ENCODE assay signal across 13 cellular contexts in the genomic region with DNA sequence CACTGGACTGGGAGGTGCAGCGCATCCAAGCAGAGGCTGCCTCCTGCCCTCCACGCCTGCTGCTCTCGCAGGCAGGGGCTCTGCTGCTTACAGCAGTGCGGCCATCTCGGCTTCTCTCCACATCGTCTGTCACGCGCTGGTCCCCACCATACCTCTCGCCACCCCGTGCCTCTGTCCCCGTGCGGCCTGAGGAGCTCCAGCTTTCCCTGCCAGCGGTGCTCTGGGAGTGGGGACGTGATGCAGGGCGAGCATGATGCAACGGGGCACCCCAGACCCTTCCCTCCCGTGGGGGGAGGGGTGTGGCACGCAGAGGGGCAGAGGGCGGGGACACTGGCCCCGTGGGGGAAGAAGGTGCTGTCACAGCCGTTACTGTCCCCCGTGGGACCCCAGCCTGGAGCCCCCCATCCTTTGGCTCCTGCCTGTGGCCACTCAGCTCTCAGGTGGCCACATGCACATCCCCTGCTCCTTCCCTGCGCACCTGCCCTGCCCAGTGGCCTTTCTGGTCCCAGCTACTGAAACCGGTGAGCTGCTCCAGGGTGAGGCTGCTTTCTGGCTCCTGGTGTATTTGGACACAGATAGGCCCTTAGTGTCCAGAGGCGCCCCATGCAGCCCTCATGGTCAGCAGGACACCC.
"Had no signal": no experiment of that assay in that cellular context is flagged by ENCODE, and none has a peak within 500 bp of the region (broad histone marks: within the 10 kb centered on the region; RNA-seq: fewer than 3 reads in every experiment).

No MANE protein-coding gene starts in this region.

- H3K9me3 Mint-ChIP-seq: activated CD8-positive, alpha-beta T cell treated with anti-CD3 and anti-CD28 coated beads for 36 hours; nephron had no signal

- ATAC-seq: activated CD4-positive, alpha-beta T cell treated with anti-CD3 and anti-CD28 coated beads for 36 hours; activated CD8-positive, alpha-beta T cell treated with anti-CD3 and anti-CD28 coated beads for 36 hours; gastrocnemius medialis had no signal

- H3K27ac ChIP-seq: coronary artery, transverse colon had no signal

- H3K9me3 ChIP-seq: gastrocnemius medialis, ovary, transverse colon had no signal

- H3K36me3 ChIP-seq: ovary had no signal

- H3K4me3 Mint-ChIP-seq: activated CD4-positive, alpha-beta T cell treated with anti-CD3 and anti-CD28 coated beads for 36 hours; activated CD8-positive, alpha-beta T cell treated with anti-CD3 and anti-CD28 coated beads for 36 hours; nephron had no signal

- DNase-seq: activated CD4-positive, alpha-beta T cell treated with anti-CD3 and anti-CD28 coated beads for 36 hours; activated CD8-positive, alpha-beta T cell treated with anti-CD3 and anti-CD28 coated beads for 36 hours; activated naive CD4-positive, alpha-beta T cell treated with Interleukin-2 at 50 U/mL for 16 hours; caudate nucleus; effector CD4-positive, alpha-beta T cell; gastrocnemius medialis; kidney glomerular epithelial cell; small intestine; T-helper 9 cell; transverse colon had no signal

- H3K4me3 ChIP-seq: coronary artery, gastrocnemius medialis, ovary, transverse colon had no signal

- H3K27me3 ChIP-seq: gastrocnemius medialis, ovary, transverse colon had no signal

- H3K27ac Mint-ChIP-seq: activated CD4-positive, alpha-beta T cell treated with anti-CD3 and anti-CD28 coated beads for 36 hours; activated CD8-positive, alpha-beta T cell treated with anti-CD3 and anti-CD28 coated beads for 36 hours; nephron had no signal
